Comparison of ENCODE assay signal across 8 cellular contexts in genomic region chr2:134120718-134121630, GRCh38.
DNase-seq lines count a peak whose midpoint lies in the region; ATAC-seq and TF ChIP-seq lines count a peak whose summit lies in the region.

No MANE protein-coding gene starts in this region.

- H3K4me3 ChIP-seq in gastroesophageal sphincter (peak overlapping the region; percentile 57 to 97), tibial artery (peak overlapping the region; percentile 79 to 91)

- H3K27ac ChIP-seq in gastroesophageal sphincter, result peak overlapping the region; percentile 58 to 94 (median 92)
- H3K27ac ChIP-seq in tibial artery, result peak overlapping the region; percentile 93 to 95

- intact Hi-C loops in tibial artery (cut with DNase I; ENCODE audit: low total_unique reads), result loop anchor here (10.0 kb wide), 1 partner anchor 64 kb away; no protein-coding TSS in a partner anchor

- no CpG with 5 or more reads among the region's 86 CpGs for WGBS in gastroesophageal sphincter (ENCODE audit: low coverage in 1 of 2), 2 donors

- TF ChIP-seq POLR2A in gastroesophageal sphincter (IDR thresholded peaks at IDR 0.05), result peak; percentile 17 to 39

- H3K36me3 ChIP-seq in gastroesophageal sphincter, result no peaks in the 10 kb centered on the region
- H3K36me3 ChIP-seq in tibial artery, result no peaks in the 10 kb centered on the region

- no peaks in the 10 kb centered on the region for H3K9me3 ChIP-seq in gastroesophageal sphincter
- no peaks in the 10 kb centered on the region for H3K9me3 ChIP-seq in tibial artery

- peaks cover 2 to 63% (median 25%) of the 10 kb centered on the region in 3 donors for H3K4me1 ChIP-seq in gastroesophageal sphincter
- H3K4me1 ChIP-seq in tibial artery, result peaks cover 0 to 45% (median 25%) of the 10 kb centered on the region in 4 donors

- TF ChIP-seq CTCF in gastroesophageal sphincter (IDR thresholded peaks at IDR 0.05) (peak in 1 of 4 experiments; percentile 10), tibial artery (IDR thresholded peaks at IDR 0.05) (no peak)

- H3K27me3 ChIP-seq in gastroesophageal sphincter (no peaks in the 10 kb centered on the region), tibial artery (no peaks in the 10 kb centered on the region)

- peak; percentile 56 for ATAC-seq in GM19035 (IDR thresholded peaks at IDR 0.05; ENCODE audit: unreplicated experiment)
- peak; percentile 41 for ATAC-seq in HG03342 (IDR thresholded peaks at IDR 0.05; ENCODE audit: unreplicated experiment)
- peak; percentile 61 for ATAC-seq in gastroesophageal sphincter

- no peak for TF ChIP-seq EP300 in gastroesophageal sphincter (IDR thresholded peaks at IDR 0.05)

- DNase-seq in Ammon's horn (ENCODE audit: low spot score), result peak; percentile 71
- peak; percentile 66 for DNase-seq in RKO (ENCODE audit: low spot score)
- peak; percentile 8 to 55 (median 28) for DNase-seq in activated naive CD4-positive, alpha-beta T cell (lab: John Stamatoyannopoulos, UW)
- peak; percentile 38 for DNase-seq in occipital lobe (lab: John Stamatoyannopoulos, UW)
- DNase-seq in tibial artery, result peak; percentile 60 to 81

Comparison
In these comparisons a context has a peak if more than half of its experiments do, and no peak if none do; other contexts are left out.
1. Peak in every context shown above with its lines: DNase-seq, ATAC-seq, H3K4me3 ChIP-seq and H3K27ac ChIP-seq.